Comparison of ENCODE assay signal across 8 cellular contexts in the genomic region with DNA sequence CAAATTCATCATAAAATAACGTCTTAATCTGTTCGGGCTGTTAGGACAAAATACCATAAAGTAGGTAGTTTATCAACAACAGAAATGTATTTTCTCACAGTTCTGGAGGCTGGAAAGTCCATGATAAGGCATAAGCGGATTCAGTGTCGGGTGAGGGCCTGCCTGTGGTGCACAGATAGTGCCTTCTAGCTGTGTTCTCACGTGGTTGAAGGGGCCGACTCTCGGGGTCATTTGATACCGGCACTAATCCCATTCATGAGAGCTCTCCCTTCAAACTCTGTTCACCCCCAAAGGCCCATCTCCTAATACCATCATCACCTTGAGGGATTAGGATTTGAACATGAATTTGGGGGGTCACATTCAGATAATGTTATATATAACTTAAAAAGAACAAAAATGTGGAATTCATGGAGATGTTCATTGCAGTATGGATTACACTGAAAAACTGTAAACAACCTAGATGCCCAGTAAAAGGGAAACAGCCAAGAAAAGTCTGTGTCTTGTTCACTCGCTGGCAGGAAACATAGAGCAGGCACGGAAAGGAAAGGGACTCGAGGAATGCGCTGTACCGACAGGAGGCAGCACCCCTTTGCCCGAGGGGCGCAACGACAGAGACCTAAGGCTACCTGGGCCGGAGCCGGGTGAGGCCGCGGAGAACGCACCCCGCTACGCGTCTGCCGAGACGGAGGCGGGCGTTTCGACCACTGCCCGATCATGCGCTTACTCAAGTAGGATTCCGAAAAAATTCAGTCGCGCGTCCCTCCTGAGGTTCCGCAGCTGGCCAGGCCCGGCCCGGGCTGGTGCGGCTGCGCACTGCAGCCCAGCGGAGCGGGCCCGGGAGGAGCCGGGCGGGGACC. TPM values are rescaled to one million over a fixed set of nuclear protein-coding genes. Genes with fewer than 3 reads are reported as not detected.
A peak's percentile ranks its signal among the peaks of the same experiment; 100 is the strongest.
DNase-seq lines count a peak whose midpoint lies in the region; ATAC-seq and TF ChIP-seq lines count a peak whose summit lies in the region.

No MANE protein-coding gene starts in this region.

- peak; percentile 64 for ATAC-seq in GM18861 (IDR thresholded peaks at IDR 0.05; ENCODE audit: unreplicated experiment)
- peak; percentile 65 for ATAC-seq in HG03066 (IDR thresholded peaks at IDR 0.05; ENCODE audit: low read depth, unreplicated experiment)

- H3K4me3 ChIP-seq in AG09309 (ENCODE audit: control insufficient read depth, low read depth, low read length) = peak overlapping the region; percentile 74

- TF ChIP-seq CTCF in AG09309 (IDR thresholded peaks at IDR 0.05; ENCODE audit: control insufficient read depth, insufficient read depth, low read depth, low read length, missing control alignments) = peak; percentile 86

- DNase-seq in AG09309 (ENCODE audit: low read depth) (peak; percentile 13), NCI-H2196 (lab: John Stamatoyannopoulos, UW; ENCODE audit: unreplicated experiment) (peak; percentile 58), cerebellum (ENCODE audit: low spot score) (peak; percentile 82), kidney tubule cell (ENCODE audit: low spot score) (peak; percentile 87)
- DNase-seq in activated CD4-positive, CD25-positive, alpha-beta regulatory T cell treated with anti-CD3 and anti-CD28 coated beads, Interleukin-2, amount 50 U/mL, for 72 hours = peak; percentile 77
- DNase-seq in stimulated activated CD4-positive, alpha-beta T cell treated with anti-CD3 and anti-CD28 coated beads, Interleukin-1b, Interleukin-23, amount 100 ng/mL, for 24 hours (ENCODE audit: low read depth in 4 of 4, low spot score in 1 of 4) = peak; percentile 36 to 63 (median 46)

RNA-seq across cellular contexts. Expression of gene MAN2A2, which starts 1.1 kb away (rescaled TPM):
- total RNA-seq in cerebellum = 51.9 TPM

RNA-seq across cellular contexts. Expression of gene FES, which starts 17.7 kb away (rescaled TPM):
- 10.2 TPM for total RNA-seq in cerebellum

RNA-seq across cellular contexts. Expression of gene HDDC3, which starts 30.3 kb away (rescaled TPM):
- 8.5 TPM for total RNA-seq in cerebellum

RNA-seq across cellular contexts. Expression of gene UNC45A, which starts 33.1 kb away (rescaled TPM):
- 39.0 TPM for total RNA-seq in cerebellum

RNA-seq across cellular contexts. Expression of gene FURIN, which starts 33.6 kb away (rescaled TPM):
- total RNA-seq in cerebellum = 11.3 TPM

Comparison
In these comparisons a context has a peak if more than half of its experiments do, and no peak if none do; other contexts are left out.
1. Peak in every context shown above with its lines: DNase-seq, ATAC-seq and H3K4me3 ChIP-seq.
2. DNase-seq: peak in every context shown above with its lines; median percentile 87 in kidney tubule cell; 82 in cerebellum; 77 in activated CD4-positive, CD25-positive, alpha-beta regulatory T cell treated with anti-CD3 and anti-CD28 coated beads, Interleukin-2, amount 50 U/mL, for 72 hours; 58 in NCI-H2196; 46 in stimulated activated CD4-positive, alpha-beta T cell treated with anti-CD3 and anti-CD28 coated beads, Interleukin-1b, Interleukin-23, amount 100 ng/mL, for 24 hours; 13 in AG09309.